ENCODE assay signal across 1 cellular context in the genomic region with DNA sequence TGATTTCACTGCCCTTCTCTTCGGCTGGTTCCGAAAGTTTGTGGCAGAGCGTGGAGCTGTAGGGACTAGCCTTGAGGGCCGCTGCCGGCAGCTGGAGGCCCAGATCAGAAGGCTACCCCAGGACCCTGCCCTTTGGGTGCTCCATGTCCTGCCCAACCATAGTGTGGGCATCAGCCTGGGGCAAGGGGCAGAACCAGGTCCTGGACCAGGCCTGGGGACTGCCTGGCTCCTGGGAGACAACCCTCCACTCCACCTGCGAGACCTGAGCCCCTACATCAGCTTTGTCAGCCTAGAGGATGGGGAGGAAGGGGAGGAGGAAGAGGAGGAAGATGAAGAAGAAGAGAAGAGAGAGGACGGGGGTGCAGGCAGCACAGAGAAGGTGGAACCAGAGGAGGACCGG.
TF ChIP-seq lines count a peak whose summit lies in the region.

No MANE protein-coding gene starts in this region.

TF ChIP-seq in HepG2, 621 proteins besides CTCF, POLR2A, EP300 and RAD21:
- no peak for TF ChIP-seq MBNL3 (CRISPR knock-in tag; conservative IDR thresholded peaks at IDR 0.05)
- TF ChIP-seq HNRNPL (IDR thresholded peaks at IDR 0.05; ENCODE audit: low read depth, low read length) = peak; percentile 69; the same call in 1 of the 2 replicates
- TF ChIP-seq ZNF891 (CRISPR knock-in tag; IDR thresholded peaks at IDR 0.05) = 0 out of 2 replicates have a peak, but pooled peaks have one; percentile 44
- peak; percentile 70; the same call in 1 of the 2 replicates for TF ChIP-seq NRL (CRISPR knock-in tag; IDR thresholded peaks at IDR 0.05; ENCODE audit: borderline replicate concordance)
- TF ChIP-seq, protein P1, sequence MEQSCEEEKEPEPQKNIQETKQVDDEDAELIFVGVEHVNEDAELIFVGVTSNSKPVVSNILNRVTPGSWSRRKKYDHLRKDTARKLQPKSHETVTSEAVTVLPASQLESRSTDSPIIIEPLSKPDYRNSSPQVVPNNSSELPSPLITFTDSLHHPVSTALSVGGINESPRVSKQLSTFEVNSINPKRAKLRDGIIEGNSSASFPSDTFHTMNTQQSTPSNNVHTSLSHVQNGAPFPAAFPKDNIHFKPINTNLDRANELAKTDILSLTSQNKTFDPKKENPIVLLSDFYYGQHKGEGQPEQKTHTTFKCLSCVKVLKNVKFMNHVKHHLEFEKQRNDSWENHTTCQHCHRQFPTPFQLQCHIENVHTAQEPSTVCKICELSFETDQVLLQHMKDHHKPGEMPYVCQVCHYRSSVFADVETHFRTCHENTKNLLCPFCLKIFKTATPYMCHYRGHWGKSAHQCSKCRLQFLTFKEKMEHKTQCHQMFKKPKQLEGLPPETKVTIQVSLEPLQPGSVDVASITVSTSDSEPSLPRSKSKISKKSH (CRISPR knock-in tag; IDR thresholded peaks at IDR 0.05; ENCODE audit: borderline replicate concordance) = 0 out of 2 replicates have a peak, but pooled peaks have one; percentile 47
- TF ChIP-seq ZNF263 (CRISPR knock-in tag; IDR thresholded peaks at IDR 0.05) = peak; percentile 85
